In genomic region chr14:102293784-102294183, GRCh38 we compare ENCODE assay signal across 1 cellular context.
TF ChIP-seq lines count a peak whose summit lies in the region.

No MANE protein-coding gene starts in this region.

TF ChIP-seq in SK-N-SH, 30 proteins besides CTCF, POLR2A, EP300 and RAD21 (continued from another document):
- TF ChIP-seq YY1 (IDR thresholded peaks at IDR 0.05; ENCODE audit: low read depth), result no peak
- no peak for TF ChIP-seq GATA2 (CRISPR knock-in tag; IDR thresholded peaks at IDR 0.05)
- TF ChIP-seq TCF12 (IDR thresholded peaks at IDR 0.05), result no peak
- no peak for TF ChIP-seq MXI1 (IDR thresholded peaks at IDR 0.05; ENCODE audit: low read depth, low read length)
- TF ChIP-seq SMC3 (IDR thresholded peaks at IDR 0.05; ENCODE audit: low read depth, low read length), result no peak
- TF ChIP-seq, protein P1, sequence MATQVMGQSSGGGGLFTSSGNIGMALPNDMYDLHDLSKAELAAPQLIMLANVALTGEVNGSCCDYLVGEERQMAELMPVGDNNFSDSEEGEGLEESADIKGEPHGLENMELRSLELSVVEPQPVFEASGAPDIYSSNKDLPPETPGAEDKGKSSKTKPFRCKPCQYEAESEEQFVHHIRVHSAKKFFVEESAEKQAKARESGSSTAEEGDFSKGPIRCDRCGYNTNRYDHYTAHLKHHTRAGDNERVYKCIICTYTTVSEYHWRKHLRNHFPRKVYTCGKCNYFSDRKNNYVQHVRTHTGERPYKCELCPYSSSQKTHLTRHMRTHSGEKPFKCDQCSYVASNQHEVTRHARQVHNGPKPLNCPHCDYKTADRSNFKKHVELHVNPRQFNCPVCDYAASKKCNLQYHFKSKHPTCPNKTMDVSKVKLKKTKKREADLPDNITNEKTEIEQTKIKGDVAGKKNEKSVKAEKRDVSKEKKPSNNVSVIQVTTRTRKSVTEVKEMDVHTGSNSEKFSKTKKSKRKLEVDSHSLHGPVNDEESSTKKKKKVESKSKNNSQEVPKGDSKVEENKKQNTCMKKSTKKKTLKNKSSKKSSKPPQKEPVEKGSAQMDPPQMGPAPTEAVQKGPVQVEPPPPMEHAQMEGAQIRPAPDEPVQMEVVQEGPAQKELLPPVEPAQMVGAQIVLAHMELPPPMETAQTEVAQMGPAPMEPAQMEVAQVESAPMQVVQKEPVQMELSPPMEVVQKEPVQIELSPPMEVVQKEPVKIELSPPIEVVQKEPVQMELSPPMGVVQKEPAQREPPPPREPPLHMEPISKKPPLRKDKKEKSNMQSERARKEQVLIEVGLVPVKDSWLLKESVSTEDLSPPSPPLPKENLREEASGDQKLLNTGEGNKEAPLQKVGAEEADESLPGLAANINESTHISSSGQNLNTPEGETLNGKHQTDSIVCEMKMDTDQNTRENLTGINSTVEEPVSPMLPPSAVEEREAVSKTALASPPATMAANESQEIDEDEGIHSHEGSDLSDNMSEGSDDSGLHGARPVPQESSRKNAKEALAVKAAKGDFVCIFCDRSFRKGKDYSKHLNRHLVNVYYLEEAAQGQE (IDR thresholded peaks at IDR 0.05; ENCODE audit: low read depth, low read length), result no peak
